ENCODE assay signal across 8 cellular contexts in genomic region chr21:36989699-36990507, GRCh38. TPM values are rescaled to one million over a fixed set of nuclear protein-coding genes. Genes with fewer than 3 reads are reported as not detected.
DNase-seq lines count a peak whose midpoint lies in the region; ATAC-seq, FAIRE-seq and TF ChIP-seq lines count a peak whose summit lies in the region.

No MANE protein-coding gene starts in this region.

- peak; percentile 100 for TF ChIP-seq CTCF in VCaP (conservative IDR thresholded peaks at IDR 0.05)

- no peaks in the 10 kb centered on the region for H3K9me3 ChIP-seq in small intestine (ENCODE audit: control insufficient read depth, low read depth)

- H3K4me1 ChIP-seq in small intestine (ENCODE audit: control insufficient read depth in 2 of 2, insufficient read depth in 1 of 2, low read depth in 1 of 2, low read length in 1 of 2), result no peaks in the 10 kb centered on the region

- ATAC-seq in GM18870 (IDR thresholded peaks at IDR 0.05; ENCODE audit: unreplicated experiment) (peak; percentile 63), HG03108 (IDR thresholded peaks at IDR 0.05; ENCODE audit: unreplicated experiment) (peak; percentile 91)

- in situ Hi-C loops in T47D (cut with HindIII; ENCODE audit: low pct_unique_long_range_greater_than_20kb, low sequenced_read_pairs), result no loop called here

- H3K27ac ChIP-seq in VCaP (peak overlapping the region; percentile 95), small intestine (ENCODE audit: low read depth in 1 of 2, low read length in 1 of 2) (peak overlapping the region; percentile 91 to 98)

- no peaks in the 10 kb centered on the region for H3K36me3 ChIP-seq in small intestine (ENCODE audit: control insufficient read depth in 2 of 2, insufficient read depth in 2 of 2, low read length in 2 of 2)

- 1 to 3% (median 2%) methylated on average over 63 to 97 of the region's 97 CpGs for WGBS in small intestine, 3 donors

- DNase-seq in AG08396 (ENCODE audit: low spot score), result peak; percentile 100
- DNase-seq in NCI-H2171 (lab: John Stamatoyannopoulos, UW), result peak; percentile 93
- peak; percentile 91 to 97 for DNase-seq in T47D (ENCODE audit: low read depth in 1 of 2, low spot score in 1 of 2)
- DNase-seq in iPS-NIHi11 (ENCODE audit: low spot score), result peak; percentile 99
- peak; percentile 91 for DNase-seq in small intestine

- H3K27me3 ChIP-seq in small intestine (ENCODE audit: control insufficient read depth in 2 of 2, insufficient read depth in 2 of 2, low read length in 2 of 2), result no peaks in the 10 kb centered on the region

- H3K4me3 ChIP-seq in small intestine (ENCODE audit: low read depth in 1 of 2, low read length in 2 of 2), result peak overlapping the region; percentile 61 to 70

- FAIRE-seq in small intestine (lab: Jason Lieb, UNC), result no peak

RNA-seq across cellular contexts. Expression of gene RIPPLY3, which starts 16.6 kb away (rescaled TPM):
- polyA plus RNA-seq in small intestine, result under 1 TPM in 1 of 3 donors, not detected in 2; 0.07 TPM

RNA-seq across cellular contexts. Expression of gene HLCS, which starts 23.4 kb away (rescaled TPM):
- polyA plus RNA-seq in small intestine, result 1 to 10 TPM; 2.7 to 6.8 (median 2.9) TPM

Comparison
In these comparisons a context has a peak if more than half of its experiments do, and no peak if none do; other contexts are left out.
1. Peak in every context shown above with its lines: DNase-seq, ATAC-seq, H3K4me3 ChIP-seq and H3K27ac ChIP-seq.